8 cellular contexts compared by ENCODE assay signal in the genomic region with DNA sequence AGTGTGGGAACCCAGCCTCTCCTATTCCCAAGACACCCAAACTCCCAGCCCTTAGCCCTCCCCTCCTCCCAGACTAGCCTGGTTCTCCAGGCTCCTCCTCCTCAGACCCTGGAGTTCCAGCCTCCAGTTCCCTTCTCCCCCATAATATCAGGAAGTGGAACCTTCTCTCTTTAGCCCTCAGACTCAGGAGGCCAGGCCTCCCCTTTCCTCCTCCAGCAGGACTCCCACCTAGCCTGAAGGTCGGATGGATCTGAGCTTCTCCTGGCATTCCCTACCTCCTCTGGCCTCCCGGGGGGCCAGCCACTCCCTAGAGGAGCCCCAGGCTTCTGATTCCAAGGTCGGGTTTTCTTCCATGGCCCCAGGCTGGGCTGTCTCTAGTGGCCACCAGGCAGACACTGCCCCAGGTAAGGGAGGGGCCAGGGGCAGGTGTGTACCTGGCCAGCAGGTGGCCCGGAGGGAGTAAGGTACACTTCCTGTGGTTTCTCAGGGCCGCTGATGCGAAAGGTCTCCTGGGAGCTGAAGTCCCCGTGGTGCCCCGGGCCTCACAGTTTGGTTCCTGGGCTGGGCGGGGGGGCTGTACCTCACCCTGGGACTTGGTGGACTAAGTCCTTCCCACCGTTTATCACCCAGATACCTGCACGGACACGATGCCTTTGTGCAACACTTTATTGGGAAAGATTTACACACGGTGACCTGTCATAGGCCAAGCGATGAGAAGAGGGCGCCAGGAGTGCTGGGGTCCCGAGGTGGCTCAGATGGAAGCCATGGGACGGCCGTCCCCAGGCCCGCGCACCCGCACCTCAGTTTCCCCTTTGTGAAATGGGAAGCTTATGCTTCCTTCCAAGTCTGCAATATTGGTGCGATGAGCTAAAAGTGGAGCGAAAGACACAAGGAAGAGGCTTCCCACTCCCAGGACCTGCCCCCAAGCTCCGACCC. TPM values are rescaled to one million over a fixed set of nuclear protein-coding genes. Genes with fewer than 3 reads are reported as not detected.
A peak's percentile ranks its signal among the peaks of the same experiment; 100 is the strongest.
DNase-seq lines count a peak whose midpoint lies in the region; ATAC-seq, FAIRE-seq and TF ChIP-seq lines count a peak whose summit lies in the region.

A gene with protein sequence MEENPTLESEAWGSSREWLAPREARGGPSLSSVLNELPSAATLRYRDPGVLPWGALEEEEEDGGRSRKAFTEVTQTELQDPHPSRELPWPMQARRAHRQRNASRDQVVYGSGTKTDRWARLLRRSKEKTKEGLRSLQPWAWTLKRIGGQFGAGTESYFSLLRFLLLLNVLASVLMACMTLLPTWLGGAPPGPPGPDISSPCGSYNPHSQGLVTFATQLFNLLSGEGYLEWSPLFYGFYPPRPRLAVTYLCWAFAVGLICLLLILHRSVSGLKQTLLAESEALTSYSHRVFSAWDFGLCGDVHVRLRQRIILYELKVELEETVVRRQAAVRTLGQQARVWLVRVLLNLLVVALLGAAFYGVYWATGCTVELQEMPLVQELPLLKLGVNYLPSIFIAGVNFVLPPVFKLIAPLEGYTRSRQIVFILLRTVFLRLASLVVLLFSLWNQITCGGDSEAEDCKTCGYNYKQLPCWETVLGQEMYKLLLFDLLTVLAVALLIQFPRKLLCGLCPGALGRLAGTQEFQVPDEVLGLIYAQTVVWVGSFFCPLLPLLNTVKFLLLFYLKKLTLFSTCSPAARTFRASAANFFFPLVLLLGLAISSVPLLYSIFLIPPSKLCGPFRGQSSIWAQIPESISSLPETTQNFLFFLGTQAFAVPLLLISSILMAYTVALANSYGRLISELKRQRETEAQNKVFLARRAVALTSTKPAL (minus strand): TSS at position 397 of the 936 bp plus-strand sequence. CDS start 43 bp downstream, at position 354.

- peaks cover 0 to 3% (median 0%) of the 10 kb centered on the region in 4 experiments; a peak in 2 of 8 replicates for H3K36me3 ChIP-seq in H1 (ENCODE audit: control insufficient read depth in 2 of 4, insufficient read depth in 4 of 4, low read length in 3 of 4)

- H4K20me1 ChIP-seq in H1 (replicated peaks in 1 of 2; ENCODE audit: control insufficient read depth in 1 of 2, insufficient read depth in 2 of 2, low read length in 2 of 2): peaks cover 2 to 4% of the 10 kb centered on the region in 2 experiments

- no peak within 1 kb of the TSS for H3K14ac ChIP-seq in H1 (ENCODE audit: insufficient read length)

- WGBS in H1 (ENCODE audit: extremely low coverage in 1 of 2, insufficient coverage in 1 of 2, insufficient read length in 1 of 2, insufficient replicate concordance in 2 of 2, low coverage in 1 of 2, low lambda C conversion rate in 2 of 2, missing lambda C conversion rate in 1 of 2), 2 experiments: 43% methylated on average over 22 of the region's 24 CpGs; no CpG with 5 or more reads in 1 of the 2 experiments

- H3K36me3 Mint-ChIP-seq in nephron progenitor cell (ENCODE audit: low read depth): peaks cover 6% of the 10 kb centered on the region

- peak; percentile 61 to 78 (median 65) for TF ChIP-seq CTCF in H1 (IDR thresholded peaks at IDR 0.05; ENCODE audit: control extremely low read depth in 1 of 3, insufficient read depth in 1 of 3, low read depth in 1 of 3, low read length in 3 of 3)
- no peak for TF ChIP-seq CTCF in nephron progenitor cell (IDR thresholded peaks at IDR 0.05)

- H3K4me1 ChIP-seq in H1 (replicated peaks in 1 of 4; ENCODE audit: control insufficient read depth in 3 of 4, insufficient read depth in 4 of 4, low read length in 3 of 4): peaks cover 0 to 10% (median 4%) of the 10 kb centered on the region in 4 experiments; a peak in 6 of 7 replicates

- peak within 1 kb of the TSS; percentile 84; the same call in 1 of the 2 replicates for H2BK5ac ChIP-seq in H1 (ENCODE audit: low read depth, low read length)

- H3K4me3 ChIP-seq in H1 (ENCODE audit: extremely low read depth in 1 of 4, insufficient read depth in 2 of 4, low read depth in 3 of 4, low read length in 4 of 4): peak within 1 kb of the TSS; percentile 33 to 62 (median 42); a peak in 7 of 8 replicates

- no peak within 1 kb of the TSS for H3K27ac Mint-ChIP-seq in nephron progenitor cell

- H3K79me2 ChIP-seq in H1 (ENCODE audit: control insufficient read depth in 1 of 2, insufficient read depth in 2 of 2, low read length in 2 of 2): no peaks in the 10 kb centered on the region

- H2BK120ac ChIP-seq in H1 (replicated peaks; ENCODE audit: low read depth, low read length): no peak within 1 kb of the TSS

- H3K4me1 Mint-ChIP-seq in nephron progenitor cell: peaks cover 18% of the 10 kb centered on the region

- H3K27me3 Mint-ChIP-seq in nephron progenitor cell (ENCODE audit: low read depth, poor library complexity): no peaks in the 10 kb centered on the region

- peak; percentile 24 for FAIRE-seq in H1 (lab: Jason Lieb, UNC)

- no peak; a peak in 1 of 3 replicates for TF ChIP-seq POLR2A in H1 (IDR thresholded peaks at IDR 0.05; ENCODE audit: control extremely low read depth in 1 of 2, low read depth in 2 of 2, low read length in 2 of 2)

- H3K4me3 Mint-ChIP-seq in nephron progenitor cell: peak within 1 kb of the TSS; percentile 15

- no peak within 1 kb of the TSS for H2AK5ac ChIP-seq in H1 (ENCODE audit: low read depth, low read length)

- TF ChIP-seq EP300 in H1 (IDR thresholded peaks at IDR 0.05; ENCODE audit: borderline replicate concordance in 1 of 2, low read depth in 2 of 2, low read length in 2 of 2): no peak

- H3K9ac ChIP-seq in H1 (replicated peaks in 1 of 4; ENCODE audit: extremely low read depth in 1 of 4, low read depth in 3 of 4, low read length in 3 of 4): peak within 1 kb of the TSS in 2 of 4 experiments; percentile 13 to 16; a peak in 1 of 7 replicates

- peak within 1 kb of the TSS; percentile 19 for H3K4ac ChIP-seq in H1 (replicated peaks; ENCODE audit: insufficient read length, low read depth, low read length)

- H2AFZ ChIP-seq in H1 (ENCODE audit: low read length): no peak within 1 kb of the TSS

- CTCF ChIA-PET in H1 (lab: Charles Lee; ENCODE audit: partially characterized antibody): interaction anchor here (0.6 to 2.6 kb wide), 11 partner anchors 9 to 1287 kb away, joined by 3 to 8 read pairs (median 4); a partner anchor contains a TSS

- H3K56ac ChIP-seq in H1 (replicated peaks; ENCODE audit: insufficient read length, low read depth, low read length): no peak within 1 kb of the TSS

- peak; percentile 33 for DNase-seq in ELR (ENCODE audit: low read depth)
- DNase-seq in NCI-H2107 (lab: John Stamatoyannopoulos, UW): peak; percentile 77
- DNase-seq in H1 (ENCODE audit: low read depth in 1 of 2, low spot score in 2 of 2): peak in 1 of 2 experiments; percentile 82
- DNase-seq in nephron progenitor cell: no peak
- DNase-seq in nucleus accumbens (lab: John Stamatoyannopoulos, UW): no peak
- no peak for DNase-seq in stimulated activated naive CD4-positive, alpha-beta T cell treated with Interleukin-2 at 50 U/mL for 16 hours (lab: John Stamatoyannopoulos, UW)

- H3K9me3 Mint-ChIP-seq in nephron progenitor cell: no peaks in the 10 kb centered on the region

- no peaks in the 10 kb centered on the region for H3K79me1 ChIP-seq in H1 (ENCODE audit: low read depth, low read length)

- H3K23me2 ChIP-seq in H1 (ENCODE audit: low read depth, low read length): no peaks in the 10 kb centered on the region; the same call in 1 of the 2 replicates

- no peak within 1 kb of the TSS for H3K23ac ChIP-seq in H1 (ENCODE audit: insufficient read length)

- TF ChIP-seq RAD21 in H1 (IDR thresholded peaks at IDR 0.05 in 1 of 2, conservative IDR thresholded peaks at IDR 0.05 in 1 of 2; ENCODE audit: low read depth in 2 of 2, low read length in 2 of 2): peak in 1 of 2 experiments; percentile 22; a peak in 2 of 4 replicates

- H3K27ac ChIP-seq in H1 (ENCODE audit: low read depth, low read length): peak within 1 kb of the TSS; percentile 21; the same call in 1 of the 2 replicates

- H3K4me2 ChIP-seq in H1 (ENCODE audit: insufficient read depth in 1 of 2, low read depth in 2 of 2, low read length in 2 of 2): peak within 1 kb of the TSS; percentile 45 to 72

- no peaks in the 10 kb centered on the region for H3K9me3 ChIP-seq in H1 (ENCODE audit: insufficient read depth in 2 of 2, low read depth in 1 of 2, low read length in 1 of 2)

- peak within 1 kb of the TSS; percentile 71 for H3K18ac ChIP-seq in H1 (ENCODE audit: extremely low read depth, low read length)

- no peak for ATAC-seq in GM21529 (IDR thresholded peaks at IDR 0.05; ENCODE audit: unreplicated experiment)
- no peak for ATAC-seq in GM18498 (IDR thresholded peaks at IDR 0.05; ENCODE audit: unreplicated experiment)

- H4K8ac ChIP-seq in H1 (ENCODE audit: extremely low read depth, insufficient read depth, low read length): no peak within 1 kb of the TSS; the same call in 1 of the 2 replicates

- POLR2A ChIA-PET in H1 (lab: Charles Lee; ENCODE audit: partially characterized antibody): interaction anchor here (0.7 to 6.7 kb wide), 18 partner anchors 9 to 243 kb away, joined by 3 to 55 read pairs (median 6); a partner anchor contains a TSS

- H3K27me3 ChIP-seq in H1 (replicated peaks in 1 of 4; ENCODE audit: control insufficient read depth in 3 of 4, extremely low read depth in 1 of 4, insufficient read depth in 3 of 4, low read length in 3 of 4): no peaks in the 10 kb centered on the region

- peak within 1 kb of the TSS; percentile 0; the same call in 1 of the 2 replicates for H2BK12ac ChIP-seq in H1 (ENCODE audit: low read depth, low read length)

- peak within 1 kb of the TSS; percentile 7 for H4K5ac ChIP-seq in H1 (ENCODE audit: insufficient read length, low read depth, low read length)

- H2BK15ac ChIP-seq in H1 (ENCODE audit: low read length): no peak within 1 kb of the TSS

- no peak within 1 kb of the TSS for H2BK20ac ChIP-seq in H1 (ENCODE audit: low read length)

- H4K91ac ChIP-seq in H1 (replicated peaks; ENCODE audit: insufficient read length, low read length): peak within 1 kb of the TSS; percentile 17

TF ChIP-seq in H1, 55 proteins besides CTCF, POLR2A, EP300 and RAD21 (continues in another document):
- TF ChIP-seq CEBPB (IDR thresholded peaks at IDR 0.05; ENCODE audit: low read depth, low read length): no peak

RNA-seq across cellular contexts. Expression of the gene that starts here (rescaled TPM):
- total RNA-seq in H1 (2021; fragmentation: NEBNext Ultra II Directional; extraction: Animal tissue kit (Norgen Biotek cat#: 25700)): 5.5 and 6.8 TPM in 2 replicates
- 6.3 and 12.8 TPM in 2 replicates for polyA plus RNA-seq in H1 (2011; rRNA removed)
- polyA plus RNA-seq in H1 (2011; cell fraction: cytosol; rRNA removed): 4.3 TPM
- 15.9 TPM for polyA plus RNA-seq in H1 (2011; cell fraction: nucleus; rRNA removed)
- polyA plus RNA-seq in H1 (2012, experiment 1 of 2): 6.0 to 13.0 TPM (median 9.6 TPM) in 4 replicates
- polyA plus RNA-seq in H1 (2012, experiment 2 of 2): 4.5 TPM
- 4.2 TPM for polyA plus RNA-seq in H1 (2013, experiment 1 of 2)
- 5.4 TPM for polyA plus RNA-seq in H1 (2013, experiment 2 of 2)
- polyA minus RNA-seq in H1 (2011; rRNA and poly(A)+ RNA removed): 0.57 and 0.85 TPM in 2 replicates
- polyA minus RNA-seq in H1 (2011; cell fraction: cytosol; rRNA and poly(A)+ RNA removed): not detected
- 2.9 TPM for polyA minus RNA-seq in H1 (2011; cell fraction: nucleus; rRNA and poly(A)+ RNA removed)

Comparison
In these comparisons a context has a peak if more than half of its experiments do, and no peak if none do; other contexts are left out.
1. DNase-seq: peak in ELR (single experiment) and NCI-H2107 (single experiment); none in nephron progenitor cell (single experiment), nucleus accumbens (0 of 56) and stimulated activated naive CD4-positive, alpha-beta T cell treated with Interleukin-2 at 50 U/mL for 16 hours (single experiment).